In genomic region chr9:19787672-19788071, GRCh38 we compare ENCODE assay signal across 1 cellular context.
TF ChIP-seq lines count a peak whose summit lies in the region.

No MANE protein-coding gene starts in this region.

TF ChIP-seq in H1, 55 proteins besides CTCF, POLR2A, EP300 and RAD21:
- TF ChIP-seq ZNF274 (IDR thresholded peaks at IDR 0.05; ENCODE audit: borderline replicate concordance, extremely low read depth, low read length) (no peak), MAFK (IDR thresholded peaks at IDR 0.05; ENCODE audit: low read depth, low read length) (no peak), E2F6 (IDR thresholded peaks at IDR 0.05) (no peak), POU5F1 (IDR thresholded peaks at IDR 0.05; ENCODE audit: low read depth, low read length) (no peak), CEBPB (IDR thresholded peaks at IDR 0.05; ENCODE audit: low read depth, low read length) (no peak), SIX5 (IDR thresholded peaks at IDR 0.05; ENCODE audit: low read depth, low read length) (no peak), SP2 (IDR thresholded peaks at IDR 0.05; ENCODE audit: low read length) (no peak), ASH2L (IDR thresholded peaks at IDR 0.05; ENCODE audit: low read length) (no peak), RBBP5 (IDR thresholded peaks at IDR 0.05; ENCODE audit: borderline replicate concordance, low read depth, low read length) (no peak), KDM5A (IDR thresholded peaks at IDR 0.05; ENCODE audit: low read length) (no peak), CTBP2 (IDR thresholded peaks at IDR 0.05; ENCODE audit: borderline replicate concordance, insufficient read depth, insufficient read length, low read length) (no peak), NRF1 (IDR thresholded peaks at IDR 0.05; ENCODE audit: low read depth, low read length) (no peak), RXRA (IDR thresholded peaks at IDR 0.05; ENCODE audit: insufficient read depth, low read depth, low read length) (no peak), TBP (IDR thresholded peaks at IDR 0.05; ENCODE audit: low read depth, low read length) (no peak)
